In the genomic region with DNA sequence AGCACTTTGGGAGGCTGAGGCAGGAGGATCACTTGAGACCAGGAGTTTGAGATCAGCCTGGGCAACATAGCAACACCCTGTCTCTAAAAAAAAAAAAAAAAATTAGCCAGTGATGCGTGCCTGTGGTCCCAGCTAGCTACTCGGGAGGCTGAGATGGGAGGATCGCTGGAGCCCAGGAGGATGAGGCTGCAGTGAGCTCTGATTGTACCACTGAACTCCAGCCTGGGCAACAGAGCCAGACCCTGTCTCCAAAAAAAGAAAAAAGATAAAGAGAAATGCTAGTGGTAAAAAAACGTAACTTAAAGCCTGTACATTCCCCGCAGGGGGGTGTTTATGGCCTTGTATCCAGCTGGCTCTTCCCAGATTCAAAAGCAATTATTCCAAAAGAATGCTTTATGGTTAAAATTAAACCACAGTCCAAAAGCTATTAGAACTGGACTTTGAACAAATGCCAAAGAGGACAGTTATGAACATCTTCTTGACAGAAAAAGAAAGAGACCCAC, we compare ENCODE assay signal across 8 cellular contexts. TPM values are rescaled to one million over a fixed set of nuclear protein-coding genes. Genes with fewer than 3 reads are reported as not detected.
A peak's percentile ranks its signal among the peaks of the same experiment; 100 is the strongest.
DNase-seq lines count a peak whose midpoint lies in the region; ATAC-seq, FAIRE-seq and TF ChIP-seq lines count a peak whose summit lies in the region.

No MANE protein-coding gene starts in this region.

- no peak for ATAC-seq in activated T-cell treated with anti-CD3 and anti-CD28 coated beads, Interleukin-2, amount 50 U/mL, for 4 hours
- no peak for ATAC-seq in activated naive CD8-positive, alpha-beta T cell treated with anti-CD3 and anti-CD28 coated beads, Interleukin-2, amount 10 ng/mL, durations not matched to agents 7 days and 5 days (ENCODE audit: low read depth)
- no peak for ATAC-seq in GM21367 (IDR thresholded peaks at IDR 0.05; ENCODE audit: unreplicated experiment)

- POLR2A ChIA-PET in activated naive CD8-positive, alpha-beta T cell treated with anti-CD3 and anti-CD28 coated beads, Interleukin-2, amount 10 ng/mL, durations not matched to agents 7 days and 5 days (lab: Charles Lee), result interaction anchor here (0.5 to 4.1 kb wide), 12 partner anchors 14 to 742 kb away, joined by 3 to 20 read pairs (median 4); partner anchors contain the start of genes CCDC85B and KAT5

- H3K4me3 Mint-ChIP-seq in activated T-cell treated with anti-CD3 and anti-CD28 coated beads, Interleukin-2, amount 50 U/mL, for 4 hours, result peak overlapping the region; percentile 80
- H3K4me3 Mint-ChIP-seq in activated naive CD8-positive, alpha-beta T cell treated with anti-CD3 and anti-CD28 coated beads, Interleukin-2, amount 10 ng/mL, durations not matched to agents 7 days and 5 days, result peak overlapping the region; percentile 89

- no peaks in the 10 kb centered on the region for H3K27me3 Mint-ChIP-seq in activated T-cell treated with anti-CD3 and anti-CD28 coated beads, Interleukin-2, amount 50 U/mL, for 4 hours (ENCODE audit: low read depth)
- H3K27me3 Mint-ChIP-seq in activated naive CD8-positive, alpha-beta T cell treated with anti-CD3 and anti-CD28 coated beads, Interleukin-2, amount 10 ng/mL, durations not matched to agents 7 days and 5 days, result peaks cover 3% of the 10 kb centered on the region

- peaks cover 4 to 15% of the 10 kb centered on the region in 2 donors for H3K4me1 ChIP-seq in thyroid gland

- H3K27me3 ChIP-seq in thyroid gland, result no peaks in the 10 kb centered on the region

- no peaks in the 10 kb centered on the region for H3K36me3 Mint-ChIP-seq in activated T-cell treated with anti-CD3 and anti-CD28 coated beads, Interleukin-2, amount 50 U/mL, for 4 hours (ENCODE audit: insufficient read depth)
- H3K36me3 Mint-ChIP-seq in activated naive CD8-positive, alpha-beta T cell treated with anti-CD3 and anti-CD28 coated beads, Interleukin-2, amount 10 ng/mL, durations not matched to agents 7 days and 5 days, result peaks cover 5% of the 10 kb centered on the region

- FAIRE-seq in D721Med (lab: Jason Lieb, UNC), result no peak

- no peaks in the 10 kb centered on the region for H3K9me3 Mint-ChIP-seq in activated T-cell treated with anti-CD3 and anti-CD28 coated beads, Interleukin-2, amount 50 U/mL, for 4 hours
- H3K9me3 Mint-ChIP-seq in activated naive CD8-positive, alpha-beta T cell treated with anti-CD3 and anti-CD28 coated beads, Interleukin-2, amount 10 ng/mL, durations not matched to agents 7 days and 5 days, result no peaks in the 10 kb centered on the region

- peak overlapping the region in 2 of 3 donors; percentile 71 to 89 for H3K27ac ChIP-seq in thyroid gland

- peak overlapping the region in 2 of 3 donors; percentile 64 to 67 for H3K4me3 ChIP-seq in thyroid gland (replicated peaks in 1 of 3)

- no peak for TF ChIP-seq POLR2A in thyroid gland (IDR thresholded peaks at IDR 0.05)

- no peaks in the 10 kb centered on the region for H3K36me3 ChIP-seq in thyroid gland

- H3K9me3 ChIP-seq in thyroid gland, result no peaks in the 10 kb centered on the region

- H3K27ac Mint-ChIP-seq in activated naive CD8-positive, alpha-beta T cell treated with anti-CD3 and anti-CD28 coated beads, Interleukin-2, amount 10 ng/mL, durations not matched to agents 7 days and 5 days, result peak overlapping the region; percentile 83

- peaks cover 11% of the 10 kb centered on the region for H3K4me1 Mint-ChIP-seq in activated T-cell treated with anti-CD3 and anti-CD28 coated beads, Interleukin-2, amount 50 U/mL, for 4 hours (ENCODE audit: low read depth)
- H3K4me1 Mint-ChIP-seq in activated naive CD8-positive, alpha-beta T cell treated with anti-CD3 and anti-CD28 coated beads, Interleukin-2, amount 10 ng/mL, durations not matched to agents 7 days and 5 days, result peaks cover 12% of the 10 kb centered on the region

- intact Hi-C loops in thyroid gland (cut with DNase I), result loop anchor here (5.0 kb wide), 1 partner anchor 100 kb away; no protein-coding TSS in a partner anchor

- WGBS in thyroid gland, 2 donors, result 76% methylated on average over 5 of the region's 5 CpGs

- TF ChIP-seq CTCF in thyroid gland (IDR thresholded peaks at IDR 0.05) (no peak), D721Med (IDR thresholded peaks at IDR 0.05; ENCODE audit: insufficient read depth, missing control alignments) (no peak)

- DNase-seq in activated T-cell treated with anti-CD3 and anti-CD28 coated beads, Interleukin-2, amount 50 U/mL, for 4 hours, result no peak
- no peak for DNase-seq in activated T-cell treated with anti-CD3 and anti-CD28 coated beads, Interleukin-2, amount 50 U/mL, for 48 hours
- no peak for DNase-seq in activated naive CD8-positive, alpha-beta T cell treated with anti-CD3 and anti-CD28 coated beads, Interleukin-2, amount 10 ng/mL, durations not matched to agents 7 days and 5 days
- DNase-seq in kidney glomerular epithelial cell (lab: John Stamatoyannopoulos, UW) (peak; percentile 31), thyroid gland (no peak), NCI-H446 (lab: John Stamatoyannopoulos, UW) (no peak), D721Med (ENCODE audit: insufficient read length, low spot score) (no peak)

RNA-seq across cellular contexts. Expression of gene SNX32, which starts 16.4 kb away (rescaled TPM):
- total RNA-seq in activated T-cell treated with anti-CD3 and anti-CD28 coated beads, Interleukin-2, amount 50 U/mL, for 4 hours, result 1 to 10 TPM in 1 of 3 donors, under 1 TPM in 2; 0.52 to 1.4 (median 0.56) TPM
- 1 to 10 TPM; 2.6 to 3.6 TPM for total RNA-seq in activated naive CD8-positive, alpha-beta T cell treated with anti-CD3 and anti-CD28 coated beads, Interleukin-2, amount 10 ng/mL, durations not matched to agents 7 days and 5 days
- total RNA-seq in thyroid gland, result under 1 TPM in 1 of 4 donors, not detected in 3; 0.45 TPM

RNA-seq across cellular contexts. Expression of gene OVOL1, which starts 30.5 kb away (rescaled TPM):
- under 1 TPM in 2 of 3 donors, not detected in 1; 0.05 TPM for total RNA-seq in activated T-cell treated with anti-CD3 and anti-CD28 coated beads, Interleukin-2, amount 50 U/mL, for 4 hours
- total RNA-seq in activated naive CD8-positive, alpha-beta T cell treated with anti-CD3 and anti-CD28 coated beads, Interleukin-2, amount 10 ng/mL, durations not matched to agents 7 days and 5 days, result under 1 TPM; 0.14 to 0.17 TPM
- total RNA-seq in thyroid gland, result 1 to 10 TPM; 1.1 to 6.6 (median 5.2) TPM

RNA-seq across cellular contexts. Expression of gene AP5B1, which starts 36.6 kb away (rescaled TPM):
- total RNA-seq in activated T-cell treated with anti-CD3 and anti-CD28 coated beads, Interleukin-2, amount 50 U/mL, for 4 hours, result 10 to 100 TPM; 17.3 to 19.4 (median 17.4) TPM
- total RNA-seq in activated naive CD8-positive, alpha-beta T cell treated with anti-CD3 and anti-CD28 coated beads, Interleukin-2, amount 10 ng/mL, durations not matched to agents 7 days and 5 days, result 10 to 100 TPM; 27.9 to 29.0 TPM
- total RNA-seq in thyroid gland, result 10 to 100 TPM; 21.8 to 43.2 (median 25.3) TPM

RNA-seq across cellular contexts. Expression of gene CFL1, which starts 40.6 kb away (rescaled TPM):
- total RNA-seq in activated T-cell treated with anti-CD3 and anti-CD28 coated beads, Interleukin-2, amount 50 U/mL, for 4 hours, result 1,000 to 10,000 TPM in 1 of 3 donors, 100 to 1,000 TPM in 2; 944 to 1,135 (median 977) TPM
- 1,000 to 10,000 TPM; 1,357 to 1,424 TPM for total RNA-seq in activated naive CD8-positive, alpha-beta T cell treated with anti-CD3 and anti-CD28 coated beads, Interleukin-2, amount 10 ng/mL, durations not matched to agents 7 days and 5 days
- total RNA-seq in thyroid gland, result 100 to 1,000 TPM; 330 to 581 (median 494) TPM

RNA-seq across cellular contexts. Expression of gene MUS81, which starts 42.9 kb away (rescaled TPM):
- total RNA-seq in activated T-cell treated with anti-CD3 and anti-CD28 coated beads, Interleukin-2, amount 50 U/mL, for 4 hours, result 10 to 100 TPM; 60.8 to 72.9 (median 60.8) TPM
- total RNA-seq in activated naive CD8-positive, alpha-beta T cell treated with anti-CD3 and anti-CD28 coated beads, Interleukin-2, amount 10 ng/mL, durations not matched to agents 7 days and 5 days, result 100 to 1,000 TPM; 102 to 110 TPM
- total RNA-seq in thyroid gland, result 10 to 100 TPM; 31.8 to 61.9 (median 42.5) TPM
